In genomic region chr5:457195-457961, GRCh38 we compare ENCODE assay signal across 21 cellular contexts. TPM values are rescaled to one million over a fixed set of nuclear protein-coding genes. Genes with fewer than 3 reads are reported as not detected.
A peak's percentile ranks its signal among the peaks of the same experiment; 100 is the strongest.
DNase-seq lines count a peak whose midpoint lies in the region; ATAC-seq and TF ChIP-seq lines count a peak whose summit lies in the region.
"Had no signal": no experiment of that assay in that cellular context is flagged by ENCODE, and none has a peak within 500 bp of the region (broad histone marks: within the 10 kb centered on the region; RNA-seq: fewer than 3 reads in every experiment).

No MANE protein-coding gene starts in this region.

- no peak for TF ChIP-seq CTCF in RWPE2 (IDR thresholded peaks at IDR 0.05; ENCODE audit: poor library complexity, severe bottlenecking)

- H3K4me3 ChIP-seq in RWPE2 (ENCODE audit: severe bottlenecking) (no peak overlapping the region), Karpas-422 (ENCODE audit: low read length) (no peak overlapping the region)
- H3K4me3 ChIP-seq: BLaER1 treated with 17β-estradiol and CSF1 and Interleukin-3, amounts not matched to agents 10 nM and 100 nM; colonic mucosa; vagina had no signal

- H2AFZ ChIP-seq in Karpas-422 (ENCODE audit: low read length): no peak overlapping the region

- H3K4me1 Mint-ChIP-seq in stimulated activated effector memory CD8-positive, alpha-beta T cell treated with anti-CD3 and anti-CD28 coated beads, Interleukin-12 subunit alpha, Interleukin-12 subunit beta, amount 100 ng/mL, for 72 hours: peaks cover 69% of the 10 kb centered on the region

- H3K4me2 ChIP-seq in Karpas-422 (ENCODE audit: low read depth, low read length, poor library complexity, severe bottlenecking): no peak overlapping the region
- H3K4me2 ChIP-seq: BLaER1 treated with 17β-estradiol and CSF1 and Interleukin-3, amounts not matched to agents 10 nM and 100 nM; KMS-11 had no signal

- H3K27me3 ChIP-seq in RWPE2 (ENCODE audit: insufficient read depth, poor library complexity, severe bottlenecking) (no peaks in the 10 kb centered on the region), Karpas-422 (ENCODE audit: low read length) (no peaks in the 10 kb centered on the region)
- H3K27me3 ChIP-seq: BLaER1 treated with 17β-estradiol and CSF1 and Interleukin-3, amounts not matched to agents 10 nM and 100 nM; colonic mucosa; vagina had no signal

- no peak overlapping the region for H3K4me3 Mint-ChIP-seq in stimulated activated effector memory CD8-positive, alpha-beta T cell treated with anti-CD3 and anti-CD28 coated beads, Interleukin-12 subunit alpha, Interleukin-12 subunit beta, amount 100 ng/mL, for 72 hours

- peaks cover 77% of the 10 kb centered on the region for H3K36me3 ChIP-seq in RWPE2 (ENCODE audit: low read depth)
- H3K36me3 ChIP-seq in Karpas-422 (ENCODE audit: insufficient read depth, low read length): peaks cover 34% of the 10 kb centered on the region

- no peak overlapping the region for H3K9ac ChIP-seq in Karpas-422 (ENCODE audit: low read length)
- H3K9ac ChIP-seq: BLaER1 treated with 17β-estradiol and CSF1 and Interleukin-3, amounts not matched to agents 10 nM and 100 nM; KMS-11 had no signal

- ATAC-seq in RWPE2 (ENCODE audit: low read depth) (no peak), left ventricle myocardium superior (no peak)
- ATAC-seq in stimulated activated effector memory CD8-positive, alpha-beta T cell treated with anti-CD3 and anti-CD28 coated beads, Interleukin-12 subunit alpha, Interleukin-12 subunit beta, amount 100 ng/mL, for 72 hours: no peak
- ATAC-seq: naive thymus-derived CD4-positive, alpha-beta T cell; Panc1; right cardiac atrium had no signal

- H3K4me1 ChIP-seq in RWPE2 (ENCODE audit: insufficient read depth, poor library complexity, severe bottlenecking): peaks cover 12% of the 10 kb centered on the region
- no peaks in the 10 kb centered on the region for H3K4me1 ChIP-seq in Karpas-422 (ENCODE audit: low read length)
- H3K4me1 ChIP-seq: colonic mucosa had no signal

- no peaks in the 10 kb centered on the region for H4K20me1 ChIP-seq in Karpas-422 (ENCODE audit: insufficient read depth, low read depth, low read length)

- no peaks in the 10 kb centered on the region for H3K9me3 ChIP-seq in RWPE2 (ENCODE audit: severe bottlenecking)
- H3K9me3 ChIP-seq in Karpas-422 (ENCODE audit: low read length): peaks cover 2% of the 10 kb centered on the region; the same call in 1 of the 2 replicates
- H3K9me3 ChIP-seq: colonic mucosa, vagina had no signal

- intact Hi-C loops in left ventricle myocardium superior (cut with micrococcal nuclease): no loop called here

- in situ Hi-C loops in KBM-7 (cut with MboI; ENCODE audit: low pct_unique_long_range_greater_than_20kb, low sequenced_read_pairs): no loop called here

- H3K79me2 ChIP-seq in Karpas-422 (ENCODE audit: low read length): peaks cover 43% of the 10 kb centered on the region

- H3K27ac Mint-ChIP-seq in stimulated activated effector memory CD8-positive, alpha-beta T cell treated with anti-CD3 and anti-CD28 coated beads, Interleukin-12 subunit alpha, Interleukin-12 subunit beta, amount 100 ng/mL, for 72 hours: peak overlapping the region; percentile 95

- H3K36me3 Mint-ChIP-seq in stimulated activated effector memory CD8-positive, alpha-beta T cell treated with anti-CD3 and anti-CD28 coated beads, Interleukin-12 subunit alpha, Interleukin-12 subunit beta, amount 100 ng/mL, for 72 hours: peaks cover 99% of the 10 kb centered on the region

- DNase-seq in activated effector memory CD4-positive, alpha-beta T cell treated with anti-CD3 and anti-CD28 coated beads, Interleukin-2, amount 50 U/mL, for 16 hours: peak; percentile 58
- no peak for DNase-seq in activated effector memory CD4-positive, alpha-beta T cell treated with Interleukin-2 at 50 U/mL for 16 hours
- DNase-seq in RWPE2 (ENCODE audit: low spot score) (peak; percentile 56), left ventricle myocardium superior (peak; percentile 21), KBM-7 (no peak), Karpas-422 (no peak), NCI-H345 treated with DMSO at 0.1 percent for 48 hours (lab: John Stamatoyannopoulos, UW; ENCODE audit: unreplicated experiment) (no peak)
- DNase-seq in stimulated activated effector memory CD8-positive, alpha-beta T cell treated with anti-CD3 and anti-CD28 coated beads, Interleukin-12 subunit alpha, Interleukin-12 subunit beta, amount 100 ng/mL, for 72 hours (ENCODE audit: low spot score in 2 of 2): no peak
- DNase-seq: ACHN; activated CD4-positive, alpha-beta T cell treated with anti-CD3 and anti-CD28 coated beads, Interleukin-2, amount 50 U/mL, for 48 hours; activated T-cell treated with anti-CD3 and anti-CD28 coated beads, Interleukin-2, amount 50 U/mL, for 48 hours; colonic mucosa; NCI-H1092; NCI-H1930; NCI-H226 had no signal

- peaks cover under 1% of the 10 kb centered on the region for H3K9me3 Mint-ChIP-seq in stimulated activated effector memory CD8-positive, alpha-beta T cell treated with anti-CD3 and anti-CD28 coated beads, Interleukin-12 subunit alpha, Interleukin-12 subunit beta, amount 100 ng/mL, for 72 hours

- H3K9me2 ChIP-seq in Karpas-422 (replicated peaks; ENCODE audit: insufficient read depth, low read length): no peaks in the 10 kb centered on the region

- H3K27ac ChIP-seq in RWPE2 (ENCODE audit: poor library complexity, severe bottlenecking): no peak overlapping the region
- no peak overlapping the region for H3K27ac ChIP-seq in Karpas-422 (ENCODE audit: low read length)
- H3K27ac ChIP-seq: BLaER1 treated with 17β-estradiol and CSF1 and Interleukin-3, amounts not matched to agents 10 nM and 100 nM; colonic mucosa; KMS-11 had no signal

RNA-seq across cellular contexts. Expression of gene EXOC3, which starts 14.4 kb away (rescaled TPM):
- total RNA-seq in left ventricle myocardium superior: 49.1 TPM
- total RNA-seq in Karpas-422 (2014; rRNA removed; shearing (Covaris generic); ENCODE audit: low replicate concordance): 24.4 and 39.8 TPM in 2 replicates

Comparison
In these comparisons a context has a peak if more than half of its experiments do, and no peak if none do; other contexts are left out.
1. DNase-seq: peak in activated effector memory CD4-positive, alpha-beta T cell treated with anti-CD3 and anti-CD28 coated beads, Interleukin-2, amount 50 U/mL, for 16 hours (single experiment), RWPE2 (single experiment) and left ventricle myocardium superior (single experiment); none in activated effector memory CD4-positive, alpha-beta T cell treated with Interleukin-2 at 50 U/mL for 16 hours (single experiment), stimulated activated effector memory CD8-positive, alpha-beta T cell treated with anti-CD3 and anti-CD28 coated beads, Interleukin-12 subunit alpha, Interleukin-12 subunit beta, amount 100 ng/mL, for 72 hours (0 of 2), KBM-7 (single experiment), Karpas-422 (single experiment) and NCI-H345 treated with DMSO at 0.1 percent for 48 hours (single experiment).